Comparison of ENCODE assay signal across 10 cellular contexts in the genomic region with DNA sequence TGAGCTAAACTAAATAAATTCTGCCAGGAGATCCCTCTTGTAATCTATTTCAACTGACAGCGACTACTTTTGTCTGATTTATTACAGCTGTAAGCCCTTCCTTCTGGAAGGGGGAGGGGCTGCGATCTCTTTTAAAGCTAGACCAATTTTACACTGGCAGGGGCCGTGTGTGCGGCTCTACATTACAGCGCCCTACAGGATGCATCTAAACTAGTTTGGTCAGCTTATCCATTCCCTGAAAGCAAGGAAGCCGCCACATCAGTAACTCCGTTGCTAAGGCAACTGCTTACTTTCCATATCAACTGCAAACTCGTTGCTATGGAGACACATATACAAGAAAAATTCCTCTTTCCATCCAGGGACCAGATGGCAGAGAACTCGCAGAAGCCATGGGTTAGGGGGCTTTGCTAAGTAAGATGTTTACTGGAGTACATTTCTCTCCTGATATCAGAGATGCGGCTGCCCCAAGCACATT. TPM values are rescaled to one million over a fixed set of nuclear protein-coding genes. Genes with fewer than 3 reads are reported as not detected.
DNase-seq lines count a peak whose midpoint lies in the region; ATAC-seq and TF ChIP-seq lines count a peak whose summit lies in the region.
"Had no signal": no experiment of that assay in that cellular context is flagged by ENCODE, and none has a peak within 500 bp of the region (broad histone marks: within the 10 kb centered on the region; RNA-seq: fewer than 3 reads in every experiment).

No MANE protein-coding gene starts in this region.

- CTCF ChIA-PET in activated CD8-positive, alpha-beta T cell treated with anti-CD3 and anti-CD28 coated beads, Interleukin-2, amount 10 ng/mL, durations not matched to agents 7 days and 5 days (lab: Charles Lee) = no interaction called here

- H3K9me3 ChIP-seq in right atrium auricular region (no peaks in the 10 kb centered on the region), iPS-18a (ENCODE audit: control insufficient read depth, low read depth, low read length) (no peaks in the 10 kb centered on the region), thyroid gland (no peaks in the 10 kb centered on the region), ascending aorta (no peaks in the 10 kb centered on the region)

- H3K4me3 ChIP-seq in right atrium auricular region (no peak overlapping the region), iPS-18a (ENCODE audit: low read length) (no peak overlapping the region), thyroid gland (replicated peaks in 1 of 3) (no peak overlapping the region), ascending aorta (no peak overlapping the region)

- H3K36me3 ChIP-seq in right atrium auricular region (no peaks in the 10 kb centered on the region), iPS-18a (ENCODE audit: control insufficient read depth, low read depth, low read length) (no peaks in the 10 kb centered on the region), thyroid gland (no peaks in the 10 kb centered on the region), ascending aorta (peaks cover 0 to 3% of the 10 kb centered on the region in 2 donors)

- TF ChIP-seq POLR2A in thyroid gland (IDR thresholded peaks at IDR 0.05) = no peak

- peaks cover 6% of the 10 kb centered on the region for H3K4me1 Mint-ChIP-seq in activated CD8-positive, alpha-beta T cell treated with anti-CD3 and anti-CD28 coated beads, Interleukin-2, amount 10 ng/mL, durations not matched to agents 7 days and 5 days (ENCODE audit: low read depth)

- peak overlapping the region in 1 of 2 donors; percentile 38 for H3K27ac ChIP-seq in right atrium auricular region
- H3K27ac ChIP-seq in iPS-18a (ENCODE audit: low read length) = peak overlapping the region; percentile 13
- peak overlapping the region in 1 of 3 donors; percentile 19 for H3K27ac ChIP-seq in thyroid gland
- H3K27ac ChIP-seq in ascending aorta = peak overlapping the region in 1 of 2 donors; percentile 8

- H3K4me1 ChIP-seq in right atrium auricular region = peaks cover 0 to 34% of the 10 kb centered on the region in 2 donors
- H3K4me1 ChIP-seq in iPS-18a (ENCODE audit: control insufficient read depth, low read depth, low read length) = peaks cover 34% of the 10 kb centered on the region
- H3K4me1 ChIP-seq in thyroid gland = peaks cover 7 to 8% of the 10 kb centered on the region in 2 donors
- H3K4me1 ChIP-seq in ascending aorta = peaks cover 0 to 27% of the 10 kb centered on the region in 2 donors

- TF ChIP-seq CTCF in right atrium auricular region (IDR thresholded peaks at IDR 0.05) = no peak
- no peak for TF ChIP-seq CTCF in thyroid gland (IDR thresholded peaks at IDR 0.05)
- no peak for TF ChIP-seq CTCF in ascending aorta (IDR thresholded peaks at IDR 0.05)

- H3K27me3 ChIP-seq in right atrium auricular region = no peaks in the 10 kb centered on the region
- no peaks in the 10 kb centered on the region for H3K27me3 ChIP-seq in iPS-18a (ENCODE audit: control insufficient read depth, insufficient read depth, low read length)
- no peaks in the 10 kb centered on the region for H3K27me3 ChIP-seq in thyroid gland
- H3K27me3 ChIP-seq in ascending aorta = no peaks in the 10 kb centered on the region

- POLR2A ChIA-PET in activated CD8-positive, alpha-beta T cell treated with anti-CD3 and anti-CD28 coated beads, Interleukin-2, amount 10 ng/mL, durations not matched to agents 7 days and 5 days (lab: Charles Lee) = no interaction called here

- H3K9ac ChIP-seq in iPS-18a (ENCODE audit: low read length) = peak overlapping the region; percentile 50

- no peaks in the 10 kb centered on the region for H3K27me3 Mint-ChIP-seq in activated CD8-positive, alpha-beta T cell treated with anti-CD3 and anti-CD28 coated beads, Interleukin-2, amount 10 ng/mL, durations not matched to agents 7 days and 5 days (ENCODE audit: low read depth)
- H3K27me3 Mint-ChIP-seq: CD8-positive, alpha-beta memory T cell had no signal

- H3K27ac Mint-ChIP-seq in activated CD8-positive, alpha-beta T cell treated with anti-CD3 and anti-CD28 coated beads, Interleukin-2, amount 10 ng/mL, durations not matched to agents 7 days and 5 days = no peak overlapping the region

- in situ Hi-C loops in G401 (cut with HindIII; ENCODE audit: low sequenced_read_pairs) = no loop called here

- peaks cover 30% of the 10 kb centered on the region for H3K36me3 Mint-ChIP-seq in activated CD8-positive, alpha-beta T cell treated with anti-CD3 and anti-CD28 coated beads, Interleukin-2, amount 10 ng/mL, durations not matched to agents 7 days and 5 days (ENCODE audit: low read depth)

- 16 to 29% methylated on average over 10 of the region's 10 CpGs for WGBS in thyroid gland, 2 donors

- no peak overlapping the region for H3K4me3 Mint-ChIP-seq in activated CD8-positive, alpha-beta T cell treated with anti-CD3 and anti-CD28 coated beads, Interleukin-2, amount 10 ng/mL, durations not matched to agents 7 days and 5 days
- H3K4me3 Mint-ChIP-seq: CD8-positive, alpha-beta memory T cell had no signal

- DNase-seq in Right ventricle myocardium inferior (ENCODE audit: missing footprints) (no peak), right atrium auricular region (ENCODE audit: low spot score) (no peak), thyroid gland (peak; percentile 48 to 61), ascending aorta (ENCODE audit: low spot score in 2 of 2) (no peak), G401 (ENCODE audit: low spot score) (no peak)
- no peak for DNase-seq in activated CD8-positive, alpha-beta T cell treated with anti-CD3 and anti-CD28 coated beads, Interleukin-2, amount 10 ng/mL, durations not matched to agents 7 days and 5 days
- DNase-seq: KG1 had no signal

- H3K9me3 Mint-ChIP-seq in activated CD8-positive, alpha-beta T cell treated with anti-CD3 and anti-CD28 coated beads, Interleukin-2, amount 10 ng/mL, durations not matched to agents 7 days and 5 days (ENCODE audit: insufficient read depth) = no peaks in the 10 kb centered on the region
- H3K9me3 Mint-ChIP-seq: CD8-positive, alpha-beta memory T cell had no signal

- ATAC-seq in Right ventricle myocardium inferior (peak; percentile 61), HG03469 (IDR thresholded peaks at IDR 0.05; ENCODE audit: unreplicated experiment) (no peak)
- ATAC-seq in activated CD8-positive, alpha-beta T cell treated with anti-CD3 and anti-CD28 coated beads, Interleukin-2, amount 10 ng/mL, durations not matched to agents 7 days and 5 days = peak; percentile 57

- intact Hi-C loops in Right ventricle myocardium inferior (cut with DNase I) (no loop called here), thyroid gland (cut with DNase I) (no loop called here), ascending aorta (cut with DNase I) (no loop called here)

RNA-seq across cellular contexts. Expression of a gene that starts 17.4 kb away (rescaled TPM):
- total RNA-seq in Right ventricle myocardium inferior = 127 TPM
- 10 to 100 TPM; 80.1 to 90.3 TPM for total RNA-seq in right atrium auricular region
- total RNA-seq in activated CD8-positive, alpha-beta T cell treated with anti-CD3 and anti-CD28 coated beads, Interleukin-2, amount 10 ng/mL, durations not matched to agents 7 days and 5 days = 10 to 100 TPM; 70.3 to 72.7 TPM
- 10 to 100 TPM; 38.7 to 70.1 (median 43.1) TPM for total RNA-seq in thyroid gland
- 96.3 TPM for total RNA-seq in ascending aorta
- 7.6 and 10.0 TPM in 2 replicates for total RNA-seq in G401 (2014; rRNA removed; shearing (Covaris generic))

Comparison
In these comparisons a context has a peak if more than half of its experiments do, and no peak if none do; other contexts are left out.
1. DNase-seq: peak in thyroid gland (2 of 2); none in Right ventricle myocardium inferior (single experiment), right atrium auricular region (single experiment), activated CD8-positive, alpha-beta T cell treated with anti-CD3 and anti-CD28 coated beads, Interleukin-2, amount 10 ng/mL, durations not matched to agents 7 days and 5 days (single experiment), ascending aorta (0 of 2) and G401 (single experiment).